ENCODE assay signal across 1 cellular context in genomic region chr3:43998841-43999805, GRCh38.
A peak's percentile ranks its signal among the peaks of the same experiment; 100 is the strongest.
TF ChIP-seq lines count a peak whose summit lies in the region.

No MANE protein-coding gene starts in this region.

TF ChIP-seq in GM12878, 131 proteins besides CTCF, POLR2A, EP300 and RAD21 (continued from another document):
- TF ChIP-seq PRDM15 (CRISPR knock-in tag; IDR thresholded peaks at IDR 0.05) (no peak), MAX (IDR thresholded peaks at IDR 0.05; ENCODE audit: low read depth, low read length) (peak; percentile 42), YY1 (IDR thresholded peaks at IDR 0.05; ENCODE audit: low read depth, low read length) (no peak), NR2C1 (IDR thresholded peaks at IDR 0.05) (no peak), LARP7 (IDR thresholded peaks at IDR 0.05) (peak; percentile 32; the same call in 1 of the 2 replicates), MTA2 (IDR thresholded peaks at IDR 0.05; ENCODE audit: low read depth) (no peak), ZZZ3 (IDR thresholded peaks at IDR 0.05; ENCODE audit: control insufficient read depth, insufficient read length, low read depth) (no peak), ZBTB11 (CRISPR knock-in tag; IDR thresholded peaks at IDR 0.05) (no peak), ZSCAN29 (IDR thresholded peaks at IDR 0.05) (no peak), CBFB (IDR thresholded peaks at IDR 0.05; ENCODE audit: low read depth) (no peak), SUPT20H (IDR thresholded peaks at IDR 0.05; ENCODE audit: borderline replicate concordance, control insufficient read depth, low read depth, low read length) (no peak), PML (IDR thresholded peaks at IDR 0.05; ENCODE audit: low read length) (no peak), KLF5 (IDR thresholded peaks at IDR 0.05; ENCODE audit: partially characterized antibody) (peak; percentile 96), CUX1 (IDR thresholded peaks at IDR 0.05; ENCODE audit: insufficient replicate concordance, low read depth, low read length) (no peak), NBN (IDR thresholded peaks at IDR 0.05) (0 out of 2 replicates have a peak, but pooled peaks have one; percentile 42), BMI1 (IDR thresholded peaks at IDR 0.05; ENCODE audit: borderline replicate concordance) (no peak), TCF7 (IDR thresholded peaks at IDR 0.05; ENCODE audit: borderline replicate concordance) (no peak), BACH1 (IDR thresholded peaks at IDR 0.05; ENCODE audit: borderline replicate concordance) (peak; percentile 41; the same call in 1 of the 2 replicates), YBX1 (IDR thresholded peaks at IDR 0.05) (no peak), HCFC1 (IDR thresholded peaks at IDR 0.05; ENCODE audit: low read length) (no peak), MYB (IDR thresholded peaks at IDR 0.05; ENCODE audit: borderline replicate concordance, low read depth, low read length) (no peak), IRF4 (IDR thresholded peaks at IDR 0.05; ENCODE audit: low read depth, low read length) (no peak), SREBF1 (IDR thresholded peaks at IDR 0.05; ENCODE audit: low read length) (peak; percentile 80), BHLHE40 (IDR thresholded peaks at IDR 0.05; ENCODE audit: borderline replicate concordance in 1 of 2, low read depth in 2 of 2, low read length in 1 of 2) (peak; percentile 93 to 97), KDM1A (IDR thresholded peaks at IDR 0.05; ENCODE audit: borderline replicate concordance) (no peak), JUND (IDR thresholded peaks at IDR 0.05; ENCODE audit: low read depth, low read length) (peak; percentile 96), IRF3 (IDR thresholded peaks at IDR 0.05) (no peak), ETV6 (conservative IDR thresholded peaks at IDR 0.05 in 1 of 2, IDR thresholded peaks at IDR 0.05 in 1 of 2; ENCODE audit: borderline replicate concordance in 1 of 2, low read depth in 1 of 2) (no peak), MTA3 (IDR thresholded peaks at IDR 0.05; ENCODE audit: borderline replicate concordance, low read length) (no peak), ZBTB40 (IDR thresholded peaks at IDR 0.05; ENCODE audit: borderline replicate concordance) (no peak), SPI1 (IDR thresholded peaks at IDR 0.05; ENCODE audit: borderline replicate concordance, insufficient read depth, low read depth, low read length) (no peak), WRNIP1 (IDR thresholded peaks at IDR 0.05; ENCODE audit: borderline replicate concordance, low read depth, low read length) (no peak), CBX5 (IDR thresholded peaks at IDR 0.05; ENCODE audit: low read depth) (no peak), ZNF24 (IDR thresholded peaks at IDR 0.05) (no peak), ZBTB33 (IDR thresholded peaks at IDR 0.05) (no peak), CBX3 (IDR thresholded peaks at IDR 0.05; ENCODE audit: borderline replicate concordance, low read depth) (no peak), BCL11A (IDR thresholded peaks at IDR 0.05; ENCODE audit: low read depth, low read length) (no peak), SIN3A (IDR thresholded peaks at IDR 0.05; ENCODE audit: low read depth, low read length) (no peak)
